In genomic region chr1:208238710-208239517, GRCh38 we compare ENCODE assay signal across 8 cellular contexts. TPM values are rescaled to one million over a fixed set of nuclear protein-coding genes. Genes with fewer than 3 reads are reported as not detected.
DNase-seq lines count a peak whose midpoint lies in the region; ATAC-seq and TF ChIP-seq lines count a peak whose summit lies in the region.

No MANE protein-coding gene starts in this region.

- H3K36me3 ChIP-seq in breast epithelium (no peaks in the 10 kb centered on the region), tibial artery (no peaks in the 10 kb centered on the region)

- TF ChIP-seq POLR2A in breast epithelium (IDR thresholded peaks at IDR 0.05): no peak

- H3K4me1 ChIP-seq in breast epithelium: peaks cover 0 to 4% of the 10 kb centered on the region in 2 donors
- peaks cover 8 to 90% (median 79%) of the 10 kb centered on the region in 4 donors for H3K4me1 ChIP-seq in tibial artery

- H3K9me3 ChIP-seq in breast epithelium (no peaks in the 10 kb centered on the region), tibial artery (no peaks in the 10 kb centered on the region)

- H3K4me3 ChIP-seq in breast epithelium: no peak overlapping the region
- H3K4me3 ChIP-seq in tibial artery: peak overlapping the region in 1 of 2 donors; percentile 25

- no peaks in the 10 kb centered on the region for H3K27me3 ChIP-seq in breast epithelium
- H3K27me3 ChIP-seq in layer of hippocampus (ENCODE audit: control insufficient read depth, insufficient read depth, low read length): peaks cover 2% of the 10 kb centered on the region
- no peaks in the 10 kb centered on the region for H3K27me3 ChIP-seq in tibial artery

- peak; percentile 44 for ATAC-seq in GM19351 (IDR thresholded peaks at IDR 0.05; ENCODE audit: unreplicated experiment)

- intact Hi-C loops in breast epithelium (cut with DNase I; ENCODE audit: low total_unique reads): loop anchor here (10.0 kb wide), 1 partner anchor 204 kb away; no protein-coding TSS in a partner anchor
- intact Hi-C loops in tibial artery (cut with DNase I; ENCODE audit: low total_unique reads): no loop called here

- peak; percentile 76 for TF ChIP-seq CTCF in C4-2B (conservative IDR thresholded peaks at IDR 0.05)
- peak in 2 of 3 donors; percentile 38 to 42 for TF ChIP-seq CTCF in breast epithelium (IDR thresholded peaks at IDR 0.05)
- TF ChIP-seq CTCF in tibial artery (IDR thresholded peaks at IDR 0.05): peak; percentile 59 to 83

- DNase-seq in NCI-H2196 treated with DMSO at 0.1 percent for 48 hours (lab: John Stamatoyannopoulos, UW; ENCODE audit: unreplicated experiment) (peak; percentile 18), breast epithelium (ENCODE audit: low spot score in 2 of 2) (no peak), tibial artery (no peak), iPS-NIHi11 (ENCODE audit: low spot score) (no peak), ureter (ENCODE audit: low spot score) (no peak)

- no peak overlapping the region for H3K27ac ChIP-seq in C4-2B
- H3K27ac ChIP-seq in breast epithelium: no peak overlapping the region
- peak overlapping the region; percentile 24 for H3K27ac ChIP-seq in layer of hippocampus (ENCODE audit: low read depth, low read length)
- H3K27ac ChIP-seq in tibial artery: peak overlapping the region; percentile 63 to 86

RNA-seq across cellular contexts. Expression of gene PLXNA2, which starts 5.3 kb away (rescaled TPM):
- total RNA-seq in breast epithelium: 10 to 100 TPM; 11.3 to 18.2 (median 11.5) TPM
- 51.7 TPM for total RNA-seq in ureter

Comparison
In these comparisons a context has a peak if more than half of its experiments do, and no peak if none do; other contexts are left out.
1. H3K27ac ChIP-seq: peak in layer of hippocampus (single experiment) and tibial artery (2 of 2); none in C4-2B (single experiment) and breast epithelium (0 of 2).
2. Peak in every context shown above with its lines, with median percentiles within 50 percentile points of each other: CTCF ChIP-seq.